In the genomic region with DNA sequence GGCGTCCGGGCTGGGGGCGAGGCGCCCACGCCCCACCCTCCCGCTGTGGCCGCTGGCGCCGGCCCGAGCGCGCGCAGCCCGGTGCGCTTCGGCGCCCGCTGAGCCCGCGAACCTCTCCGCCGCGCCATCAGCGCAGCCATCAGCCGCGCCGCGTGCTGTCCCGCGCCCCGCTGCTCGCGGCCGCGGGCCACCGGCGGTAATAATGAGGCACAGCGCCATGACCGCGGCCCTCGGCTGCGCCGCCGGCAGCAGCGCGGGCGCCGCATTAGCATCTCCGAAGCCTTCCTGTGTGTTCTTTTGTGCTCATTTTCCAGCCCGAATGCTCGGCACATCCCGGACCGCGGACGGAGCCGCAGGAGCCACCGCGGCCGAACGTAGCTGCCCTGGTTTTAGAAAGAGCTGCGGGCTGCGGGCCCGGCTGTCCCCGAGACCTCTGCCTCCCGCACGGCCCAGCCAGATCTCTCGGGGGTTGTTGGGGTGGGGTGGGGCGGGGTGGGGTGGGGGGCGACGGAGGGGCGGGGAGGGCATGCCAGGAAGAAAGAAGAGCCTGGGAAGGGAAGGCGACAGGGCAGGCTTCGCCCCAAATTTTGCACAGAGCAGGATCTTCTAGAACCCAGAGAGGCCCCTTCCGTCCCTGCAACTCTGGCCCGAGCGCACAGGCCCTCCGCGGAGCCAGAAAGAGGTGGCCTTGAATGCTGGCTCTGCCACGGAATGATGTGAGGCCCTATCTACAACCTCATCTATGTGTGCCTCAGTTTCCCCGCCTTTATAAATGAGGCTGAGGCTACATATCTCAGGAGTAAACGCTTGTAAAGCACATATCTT, we compare ENCODE assay signal across 1 cellular context.
TF ChIP-seq lines count a peak whose summit lies in the region.

No MANE protein-coding gene starts in this region.

TF ChIP-seq in WTC11, 78 proteins besides CTCF, POLR2A, EP300 and RAD21 (continued from another document):
- TF ChIP-seq, protein P1, sequence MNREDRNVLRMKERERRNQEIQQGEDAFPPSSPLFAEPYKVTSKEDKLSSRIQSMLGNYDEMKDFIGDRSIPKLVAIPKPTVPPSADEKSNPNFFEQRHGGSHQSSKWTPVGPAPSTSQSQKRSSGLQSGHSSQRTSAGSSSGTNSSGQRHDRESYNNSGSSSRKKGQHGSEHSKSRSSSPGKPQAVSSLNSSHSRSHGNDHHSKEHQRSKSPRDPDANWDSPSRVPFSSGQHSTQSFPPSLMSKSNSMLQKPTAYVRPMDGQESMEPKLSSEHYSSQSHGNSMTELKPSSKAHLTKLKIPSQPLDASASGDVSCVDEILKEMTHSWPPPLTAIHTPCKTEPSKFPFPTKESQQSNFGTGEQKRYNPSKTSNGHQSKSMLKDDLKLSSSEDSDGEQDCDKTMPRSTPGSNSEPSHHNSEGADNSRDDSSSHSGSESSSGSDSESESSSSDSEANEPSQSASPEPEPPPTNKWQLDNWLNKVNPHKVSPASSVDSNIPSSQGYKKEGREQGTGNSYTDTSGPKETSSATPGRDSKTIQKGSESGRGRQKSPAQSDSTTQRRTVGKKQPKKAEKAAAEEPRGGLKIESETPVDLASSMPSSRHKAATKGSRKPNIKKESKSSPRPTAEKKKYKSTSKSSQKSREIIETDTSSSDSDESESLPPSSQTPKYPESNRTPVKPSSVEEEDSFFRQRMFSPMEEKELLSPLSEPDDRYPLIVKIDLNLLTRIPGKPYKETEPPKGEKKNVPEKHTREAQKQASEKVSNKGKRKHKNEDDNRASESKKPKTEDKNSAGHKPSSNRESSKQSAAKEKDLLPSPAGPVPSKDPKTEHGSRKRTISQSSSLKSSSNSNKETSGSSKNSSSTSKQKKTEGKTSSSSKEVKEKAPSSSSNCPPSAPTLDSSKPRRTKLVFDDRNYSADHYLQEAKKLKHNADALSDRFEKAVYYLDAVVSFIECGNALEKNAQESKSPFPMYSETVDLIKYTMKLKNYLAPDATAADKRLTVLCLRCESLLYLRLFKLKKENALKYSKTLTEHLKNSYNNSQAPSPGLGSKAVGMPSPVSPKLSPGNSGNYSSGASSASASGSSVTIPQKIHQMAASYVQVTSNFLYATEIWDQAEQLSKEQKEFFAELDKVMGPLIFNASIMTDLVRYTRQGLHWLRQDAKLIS (CRISPR knock-in tag; IDR thresholded peaks at IDR 0.05; ENCODE audit: borderline replicate concordance) = no peak
- TF ChIP-seq, protein P2, sequence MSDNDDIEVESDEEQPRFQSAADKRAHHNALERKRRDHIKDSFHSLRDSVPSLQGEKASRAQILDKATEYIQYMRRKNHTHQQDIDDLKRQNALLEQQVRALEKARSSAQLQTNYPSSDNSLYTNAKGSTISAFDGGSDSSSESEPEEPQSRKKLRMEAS (CRISPR knock-in tag; IDR thresholded peaks at IDR 0.05) = peak; percentile 23; the same call in 1 of the 2 replicates
- TF ChIP-seq CREM (CRISPR knock-in tag; IDR thresholded peaks at IDR 0.05) = 0 out of 2 replicates have a peak, but pooled peaks have one; percentile 44
- TF ChIP-seq, protein P3, sequence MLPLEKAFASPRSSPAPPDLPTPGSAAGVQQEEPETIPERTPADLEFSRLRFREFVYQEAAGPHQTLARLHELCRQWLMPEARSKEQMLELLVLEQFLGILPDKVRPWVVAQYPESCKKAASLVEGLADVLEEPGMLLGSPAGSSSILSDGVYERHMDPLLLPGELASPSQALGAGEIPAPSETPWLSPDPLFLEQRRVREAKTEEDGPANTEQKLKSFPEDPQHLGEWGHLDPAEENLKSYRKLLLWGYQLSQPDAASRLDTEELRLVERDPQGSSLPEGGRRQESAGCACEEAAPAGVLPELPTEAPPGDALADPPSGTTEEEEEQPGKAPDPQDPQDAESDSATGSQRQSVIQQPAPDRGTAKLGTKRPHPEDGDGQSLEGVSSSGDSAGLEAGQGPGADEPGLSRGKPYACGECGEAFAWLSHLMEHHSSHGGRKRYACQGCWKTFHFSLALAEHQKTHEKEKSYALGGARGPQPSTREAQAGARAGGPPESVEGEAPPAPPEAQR (CRISPR knock-in tag; IDR thresholded peaks at IDR 0.05) = no peak
- TF ChIP-seq JAZF1 (CRISPR knock-in tag; IDR thresholded peaks at IDR 0.05) = no peak
- TF ChIP-seq, protein P4, sequence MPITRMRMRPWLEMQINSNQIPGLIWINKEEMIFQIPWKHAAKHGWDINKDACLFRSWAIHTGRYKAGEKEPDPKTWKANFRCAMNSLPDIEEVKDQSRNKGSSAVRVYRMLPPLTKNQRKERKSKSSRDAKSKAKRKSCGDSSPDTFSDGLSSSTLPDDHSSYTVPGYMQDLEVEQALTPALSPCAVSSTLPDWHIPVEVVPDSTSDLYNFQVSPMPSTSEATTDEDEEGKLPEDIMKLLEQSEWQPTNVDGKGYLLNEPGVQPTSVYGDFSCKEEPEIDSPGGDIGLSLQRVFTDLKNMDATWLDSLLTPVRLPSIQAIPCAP (CRISPR knock-in tag; IDR thresholded peaks at IDR 0.05) = no peak
- no peak; the same call in 1 of the 2 replicates for TF ChIP-seq TP53 (CRISPR knock-in tag; IDR thresholded peaks at IDR 0.05)
- TF ChIP-seq, protein P5, sequence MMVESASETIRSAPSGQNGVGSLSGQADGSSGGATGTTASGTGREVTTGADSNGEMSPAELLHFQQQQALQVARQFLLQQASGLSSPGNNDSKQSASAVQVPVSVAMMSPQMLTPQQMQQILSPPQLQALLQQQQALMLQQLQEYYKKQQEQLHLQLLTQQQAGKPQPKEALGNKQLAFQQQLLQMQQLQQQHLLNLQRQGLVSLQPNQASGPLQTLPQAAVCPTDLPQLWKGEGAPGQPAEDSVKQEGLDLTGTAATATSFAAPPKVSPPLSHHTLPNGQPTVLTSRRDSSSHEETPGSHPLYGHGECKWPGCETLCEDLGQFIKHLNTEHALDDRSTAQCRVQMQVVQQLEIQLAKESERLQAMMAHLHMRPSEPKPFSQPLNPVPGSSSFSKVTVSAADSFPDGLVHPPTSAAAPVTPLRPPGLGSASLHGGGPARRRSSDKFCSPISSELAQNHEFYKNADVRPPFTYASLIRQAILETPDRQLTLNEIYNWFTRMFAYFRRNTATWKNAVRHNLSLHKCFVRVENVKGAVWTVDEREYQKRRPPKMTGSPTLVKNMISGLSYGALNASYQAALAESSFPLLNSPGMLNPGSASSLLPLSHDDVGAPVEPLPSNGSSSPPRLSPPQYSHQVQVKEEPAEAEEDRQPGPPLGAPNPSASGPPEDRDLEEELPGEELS (CRISPR knock-in tag; IDR thresholded peaks at IDR 0.05) = 0 out of 2 replicates have a peak, but pooled peaks have one; percentile 47
- TF ChIP-seq SP1 (CRISPR knock-in tag; conservative IDR thresholded peaks at IDR 0.05) = peak; percentile 33; the same call in 1 of the 2 replicates
- TF ChIP-seq, protein P6, sequence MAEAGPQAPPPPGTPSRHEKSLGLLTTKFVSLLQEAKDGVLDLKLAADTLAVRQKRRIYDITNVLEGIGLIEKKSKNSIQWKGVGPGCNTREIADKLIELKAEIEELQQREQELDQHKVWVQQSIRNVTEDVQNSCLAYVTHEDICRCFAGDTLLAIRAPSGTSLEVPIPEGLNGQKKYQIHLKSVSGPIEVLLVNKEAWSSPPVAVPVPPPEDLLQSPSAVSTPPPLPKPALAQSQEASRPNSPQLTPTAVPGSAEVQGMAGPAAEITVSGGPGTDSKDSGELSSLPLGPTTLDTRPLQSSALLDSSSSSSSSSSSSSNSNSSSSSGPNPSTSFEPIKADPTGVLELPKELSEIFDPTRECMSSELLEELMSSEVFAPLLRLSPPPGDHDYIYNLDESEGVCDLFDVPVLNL (CRISPR knock-in tag; IDR thresholded peaks at IDR 0.05; ENCODE audit: borderline replicate concordance, low read depth) = no peak
- TF ChIP-seq, protein P7, sequence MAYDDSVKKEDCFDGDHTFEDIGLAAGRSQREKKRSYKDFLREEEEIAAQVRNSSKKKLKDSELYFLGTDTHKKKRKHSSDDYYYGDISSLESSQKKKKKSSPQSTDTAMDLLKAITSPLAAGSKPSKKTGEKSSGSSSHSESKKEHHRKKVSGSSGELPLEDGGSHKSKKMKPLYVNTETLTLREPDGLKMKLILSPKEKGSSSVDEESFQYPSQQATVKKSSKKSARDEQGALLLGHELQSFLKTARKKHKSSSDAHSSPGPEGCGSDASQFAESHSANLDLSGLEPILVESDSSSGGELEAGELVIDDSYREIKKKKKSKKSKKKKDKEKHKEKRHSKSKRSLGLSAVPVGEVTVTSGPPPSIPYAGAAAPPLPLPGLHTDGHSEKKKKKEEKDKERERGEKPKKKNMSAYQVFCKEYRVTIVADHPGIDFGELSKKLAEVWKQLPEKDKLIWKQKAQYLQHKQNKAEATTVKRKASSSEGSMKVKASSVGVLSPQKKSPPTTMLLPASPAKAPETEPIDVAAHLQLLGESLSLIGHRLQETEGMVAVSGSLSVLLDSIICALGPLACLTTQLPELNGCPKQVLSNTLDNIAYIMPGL (CRISPR knock-in tag; IDR thresholded peaks at IDR 0.05) = 0 out of 2 replicates have a peak, but pooled peaks have one; percentile 33
- TF ChIP-seq FOXP1 (CRISPR knock-in tag; IDR thresholded peaks at IDR 0.05; ENCODE audit: borderline replicate concordance) = 0 out of 2 replicates have a peak, but pooled peaks have one; percentile 36
- TF ChIP-seq MXD4 (CRISPR knock-in tag; IDR thresholded peaks at IDR 0.05; ENCODE audit: borderline replicate concordance) = no peak
- TF ChIP-seq, protein P8, sequence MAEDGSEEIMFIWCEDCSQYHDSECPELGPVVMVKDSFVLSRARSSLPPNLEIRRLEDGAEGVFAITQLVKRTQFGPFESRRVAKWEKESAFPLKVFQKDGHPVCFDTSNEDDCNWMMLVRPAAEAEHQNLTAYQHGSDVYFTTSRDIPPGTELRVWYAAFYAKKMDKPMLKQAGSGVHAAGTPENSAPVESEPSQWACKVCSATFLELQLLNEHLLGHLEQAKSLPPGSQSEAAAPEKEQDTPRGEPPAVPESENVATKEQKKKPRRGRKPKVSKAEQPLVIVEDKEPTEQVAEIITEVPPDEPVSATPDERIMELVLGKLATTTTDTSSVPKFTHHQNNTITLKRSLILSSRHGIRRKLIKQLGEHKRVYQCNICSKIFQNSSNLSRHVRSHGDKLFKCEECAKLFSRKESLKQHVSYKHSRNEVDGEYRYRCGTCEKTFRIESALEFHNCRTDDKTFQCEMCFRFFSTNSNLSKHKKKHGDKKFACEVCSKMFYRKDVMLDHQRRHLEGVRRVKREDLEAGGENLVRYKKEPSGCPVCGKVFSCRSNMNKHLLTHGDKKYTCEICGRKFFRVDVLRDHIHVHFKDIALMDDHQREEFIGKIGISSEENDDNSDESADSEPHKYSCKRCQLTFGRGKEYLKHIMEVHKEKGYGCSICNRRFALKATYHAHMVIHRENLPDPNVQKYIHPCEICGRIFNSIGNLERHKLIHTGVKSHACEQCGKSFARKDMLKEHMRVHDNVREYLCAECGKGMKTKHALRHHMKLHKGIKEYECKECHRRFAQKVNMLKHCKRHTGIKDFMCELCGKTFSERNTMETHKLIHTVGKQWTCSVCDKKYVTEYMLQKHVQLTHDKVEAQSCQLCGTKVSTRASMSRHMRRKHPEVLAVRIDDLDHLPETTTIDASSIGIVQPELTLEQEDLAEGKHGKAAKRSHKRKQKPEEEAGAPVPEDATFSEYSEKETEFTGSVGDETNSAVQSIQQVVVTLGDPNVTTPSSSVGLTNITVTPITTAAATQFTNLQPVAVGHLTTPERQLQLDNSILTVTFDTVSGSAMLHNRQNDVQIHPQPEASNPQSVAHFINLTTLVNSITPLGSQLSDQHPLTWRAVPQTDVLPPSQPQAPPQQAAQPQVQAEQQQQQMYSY (CRISPR knock-in tag; IDR thresholded peaks at IDR 0.05) = no peak
- TF ChIP-seq, protein P9, sequence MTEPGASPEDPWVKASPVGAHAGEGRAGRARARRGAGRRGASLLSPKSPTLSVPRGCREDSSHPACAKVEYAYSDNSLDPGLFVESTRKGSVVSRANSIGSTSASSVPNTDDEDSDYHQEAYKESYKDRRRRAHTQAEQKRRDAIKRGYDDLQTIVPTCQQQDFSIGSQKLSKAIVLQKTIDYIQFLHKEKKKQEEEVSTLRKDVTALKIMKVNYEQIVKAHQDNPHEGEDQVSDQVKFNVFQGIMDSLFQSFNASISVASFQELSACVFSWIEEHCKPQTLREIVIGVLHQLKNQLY (CRISPR knock-in tag; IDR thresholded peaks at IDR 0.05) = no peak
- TF ChIP-seq, protein P10, sequence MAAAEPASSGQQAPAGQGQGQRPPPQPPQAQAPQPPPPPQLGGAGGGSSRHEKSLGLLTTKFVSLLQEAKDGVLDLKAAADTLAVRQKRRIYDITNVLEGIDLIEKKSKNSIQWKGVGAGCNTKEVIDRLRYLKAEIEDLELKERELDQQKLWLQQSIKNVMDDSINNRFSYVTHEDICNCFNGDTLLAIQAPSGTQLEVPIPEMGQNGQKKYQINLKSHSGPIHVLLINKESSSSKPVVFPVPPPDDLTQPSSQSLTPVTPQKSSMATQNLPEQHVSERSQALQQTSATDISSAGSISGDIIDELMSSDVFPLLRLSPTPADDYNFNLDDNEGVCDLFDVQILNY (CRISPR knock-in tag; IDR thresholded peaks at IDR 0.05) = peak; percentile 71; the same call in 1 of the 2 replicates
TF ChIP-seq in WTC11: peak in this region for 10.
